In genomic region chr4:55080174-55080865, GRCh38 we compare ENCODE assay signal across 1 cellular context.
TF ChIP-seq lines count a peak whose summit lies in the region.

No MANE protein-coding gene starts in this region.

TF ChIP-seq in GM23338, 12 proteins besides CTCF, POLR2A, EP300 and RAD21:
- TF ChIP-seq EZH2phosphoT487 (IDR thresholded peaks at IDR 0.05; ENCODE audit: unreplicated experiment) (no peak), ZNF114 (CRISPR knock-in tag; IDR thresholded peaks at IDR 0.05) (no peak), STAT1 (IDR thresholded peaks at IDR 0.05; ENCODE audit: unreplicated experiment) (no peak), JUNB (IDR thresholded peaks at IDR 0.05; ENCODE audit: unreplicated experiment) (no peak), ETS1 (IDR thresholded peaks at IDR 0.05) (no peak), NANOG (IDR thresholded peaks at IDR 0.05; ENCODE audit: borderline replicate concordance) (no peak), ZNF331 (CRISPR knock-in tag; IDR thresholded peaks at IDR 0.05; ENCODE audit: low read depth) (no peak)
